8 cellular contexts compared by ENCODE assay signal in genomic region chr15:90376789-90377188, GRCh38. TPM values are rescaled to one million over a fixed set of nuclear protein-coding genes. Genes with fewer than 3 reads are reported as not detected.
DNase-seq lines count a peak whose midpoint lies in the region; ATAC-seq and TF ChIP-seq lines count a peak whose summit lies in the region.

No MANE protein-coding gene starts in this region.

- H2BK15ac ChIP-seq in mesendoderm (replicated peaks; ENCODE audit: low read depth), result no peak overlapping the region

- 70% methylated on average over 6 of the region's 6 CpGs for WGBS in tibial nerve, 2 donors
- no CpG with 5 or more reads among the region's 6 CpGs for WGBS in mesendoderm (ENCODE audit: extremely low coverage, insufficient coverage, low lambda C conversion rate)

- no peak overlapping the region for H2AK5ac ChIP-seq in mesendoderm (ENCODE audit: low read length)

- no peak overlapping the region for H3K27ac ChIP-seq in tibial nerve
- no peak overlapping the region for H3K27ac ChIP-seq in mesendoderm (ENCODE audit: low read depth, low read length)

- TF ChIP-seq EP300 in tibial nerve (IDR thresholded peaks at IDR 0.05), result no peak

- intact Hi-C loops in sciatic nerve (cut with DNase I), result no loop called here

- no peaks in the 10 kb centered on the region for H3K79me1 ChIP-seq in mesendoderm (ENCODE audit: low read length)

- H3K9ac ChIP-seq in mesendoderm (ENCODE audit: low read length), result no peak overlapping the region

- peaks cover 0 to 15% (median 0%) of the 10 kb centered on the region in 4 donors for H3K9me3 ChIP-seq in tibial nerve

- TF ChIP-seq POLR2A in tibial nerve (IDR thresholded peaks at IDR 0.05), result no peak

- H3K27me3 ChIP-seq in tibial nerve (no peaks in the 10 kb centered on the region), mesendoderm (ENCODE audit: insufficient read depth, low read length, poor library complexity) (no peaks in the 10 kb centered on the region)

- H3K4ac ChIP-seq in mesendoderm (ENCODE audit: low read depth, low read length), result no peak overlapping the region

- DNase-seq in activated CD4-positive, alpha-beta T cell treated with anti-CD3 and anti-CD28 coated beads for 1 hour, result peak; percentile 24
- peak; percentile 82 for DNase-seq in central memory CD4-positive, alpha-beta T cell
- DNase-seq in stimulated activated CD4-positive, alpha-beta T cell treated with anti-CD3 and anti-CD28 coated beads, TNF-alpha, amount 100 ng/mL, for 4 hours (ENCODE audit: low read depth in 3 of 3), result peak in 2 of 3 experiments; percentile 20 to 41
- DNase-seq in sciatic nerve (ENCODE audit: low spot score) (no peak), tibial nerve (ENCODE audit: low spot score in 2 of 2) (no peak), mesendoderm (no peak)

- no peak overlapping the region for H3K18ac ChIP-seq in mesendoderm (ENCODE audit: low read length)

- H3K4me2 ChIP-seq in mesendoderm (ENCODE audit: low read length), result no peak overlapping the region

- no peak overlapping the region for H4K8ac ChIP-seq in mesendoderm (ENCODE audit: low read depth, low read length)

- ATAC-seq in GM21423 (IDR thresholded peaks at IDR 0.05; ENCODE audit: unreplicated experiment) (peak; percentile 62), sciatic nerve (no peak), HG02870 (IDR thresholded peaks at IDR 0.05; ENCODE audit: unreplicated experiment) (no peak)

- no peak overlapping the region for H3K23ac ChIP-seq in mesendoderm (ENCODE audit: low read length)

- TF ChIP-seq CTCF in tibial nerve (IDR thresholded peaks at IDR 0.05), result no peak

- no peak overlapping the region for H3K4me3 ChIP-seq in tibial nerve
- H3K4me3 ChIP-seq in mesendoderm (ENCODE audit: low read length), result no peak overlapping the region

- H3K36me3 ChIP-seq in tibial nerve (no peaks in the 10 kb centered on the region), mesendoderm (ENCODE audit: control insufficient read depth, insufficient read depth, low read length) (no peaks in the 10 kb centered on the region)

- H2BK5ac ChIP-seq in mesendoderm (ENCODE audit: low read length), result no peak overlapping the region

- H2BK120ac ChIP-seq in mesendoderm (ENCODE audit: low read depth, low read length), result no peak overlapping the region

- no peak overlapping the region for H3K56ac ChIP-seq in mesendoderm (ENCODE audit: low read length)

- H4K5ac ChIP-seq in mesendoderm (ENCODE audit: low read length), result no peak overlapping the region

- H3K4me1 ChIP-seq in tibial nerve (no peaks in the 10 kb centered on the region), mesendoderm (ENCODE audit: control insufficient read depth, low read depth, low read length) (no peaks in the 10 kb centered on the region)

- no peaks in the 10 kb centered on the region for H3K79me2 ChIP-seq in mesendoderm (ENCODE audit: control insufficient read depth, insufficient read depth, low read length)

RNA-seq across cellular contexts. Expression of gene IQGAP1, which starts 11.3 kb away (rescaled TPM):
- total RNA-seq in sciatic nerve (202 TPM), tibial nerve (100 to 1,000 TPM; 238 to 358 (median 282) TPM)
- polyA plus RNA-seq in mesendoderm (2013, experiment 1 of 2), result 126 TPM
- 136 TPM for polyA plus RNA-seq in mesendoderm (2013, experiment 2 of 2)

RNA-seq across cellular contexts. Expression of gene ZNF774, which starts 24.7 kb away (rescaled TPM):
- total RNA-seq in sciatic nerve (5.1 TPM), tibial nerve (1 to 10 TPM in 2 of 4 donors, under 1 TPM in 2; 0.66 to 2.9 (median 1.2) TPM)
- polyA plus RNA-seq in mesendoderm (2013, experiment 1 of 2), result 0.90 TPM
- 1.0 TPM for polyA plus RNA-seq in mesendoderm (2013, experiment 2 of 2)

Comparison
In these comparisons a context has a peak if more than half of its experiments do, and no peak if none do; other contexts are left out.
1. DNase-seq: peak in activated CD4-positive, alpha-beta T cell treated with anti-CD3 and anti-CD28 coated beads for 1 hour (single experiment), central memory CD4-positive, alpha-beta T cell (single experiment) and stimulated activated CD4-positive, alpha-beta T cell treated with anti-CD3 and anti-CD28 coated beads, TNF-alpha, amount 100 ng/mL, for 4 hours (2 of 3); none in sciatic nerve (single experiment), tibial nerve (0 of 2) and mesendoderm (single experiment).